In the genomic region with DNA sequence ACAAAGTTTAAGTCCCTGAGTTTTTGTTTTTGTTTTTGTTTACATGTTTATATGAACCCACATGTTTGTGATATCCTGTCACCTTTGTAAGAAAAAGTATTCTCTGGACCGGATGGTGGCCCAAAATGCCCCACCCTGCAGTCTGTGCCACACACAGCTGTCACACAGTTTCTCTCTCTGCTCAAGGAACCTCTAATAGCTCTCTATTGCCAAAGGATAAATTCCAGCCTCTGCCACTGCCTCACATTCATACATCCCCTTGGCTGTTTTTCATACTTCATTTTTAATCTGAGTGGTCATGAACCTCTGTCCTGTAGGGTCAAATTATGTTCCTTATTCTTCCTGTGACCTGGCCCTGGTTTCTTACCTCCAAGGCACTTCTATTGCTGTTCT, we compare ENCODE assay signal across 28 cellular contexts.
"Had no signal": no experiment of that assay in that cellular context is flagged by ENCODE, and none has a peak within 500 bp of the region (broad histone marks: within the 10 kb centered on the region; RNA-seq: fewer than 3 reads in every experiment).

No MANE protein-coding gene starts in this region.

- ATAC-seq: heart left ventricle; left colon; naive thymus-derived CD8-positive, alpha-beta T cell; pancreas; T-helper 17 cell had no signal

- H3K27me3 ChIP-seq: ascending aorta, cardiac muscle cell, colonic mucosa, heart left ventricle, pancreas, suprapubic skin, tibial artery had no signal

- H3K36me3 ChIP-seq: ascending aorta, cardiac muscle cell, colonic mucosa, heart left ventricle, pancreas, prostate gland, suprapubic skin, tibial artery had no signal

- DNase-seq: activated CD4-positive, alpha-beta memory T cell treated with anti-CD3 and anti-CD28 coated beads for 36 hours; activated CD4-positive, alpha-beta T cell treated with anti-CD3 and anti-CD28 coated beads, Interleukin-2, amount 10 ng/mL, durations not matched to agents 24 days and 14 days; activated CD4-positive, CD25-positive, alpha-beta regulatory T cell treated with anti-CD3 and anti-CD28 coated beads, Interleukin-2, amount 50 U/mL, for 72 hours; activated CD8-positive, alpha-beta memory T cell treated with anti-CD3 and anti-CD28 coated beads, Interleukin-2, amount 50 U/mL, for 4 hours; activated effector memory CD4-positive, alpha-beta T cell treated with anti-CD3 and anti-CD28 coated beads, Interleukin-2, amount 50 U/mL, for 16 hours; activated naive CD4-positive, alpha-beta T cell treated with anti-CD3 and anti-CD28 coated beads for 36 hours; activated naive CD8-positive, alpha-beta T cell treated with anti-CD3 and anti-CD28 coated beads for 36 hours; activated T-cell treated with anti-CD3 and anti-CD28 coated beads, Interleukin-2, amount 50 U/mL, for 1 hour; cerebellar nuclear complex; colonic mucosa; effector memory CD4-positive, alpha-beta T cell; heart left ventricle; hypothalamus; immature natural killer cell; kidney; left colon; naive thymus-derived CD8-positive, alpha-beta T cell; nucleus accumbens; pancreas; retina; stimulated activated naive CD4-positive, alpha-beta T cell; T-helper 17 cell; T1000; tibial artery had no signal

- H3K27ac ChIP-seq: ascending aorta, cardiac muscle cell, colonic mucosa, heart left ventricle, pancreas, prostate gland, suprapubic skin, tibial artery had no signal

- H3K4me3 ChIP-seq: ascending aorta, cardiac muscle cell, colonic mucosa, heart left ventricle, pancreas, prostate gland, suprapubic skin, tibial artery had no signal

- H3K9me3 ChIP-seq: ascending aorta, colonic mucosa, pancreas, prostate gland, suprapubic skin, tibial artery had no signal

- H3K4me1 ChIP-seq: ascending aorta, colonic mucosa, heart left ventricle, pancreas, prostate gland had no signal
